ENCODE assay signal across 1 cellular context in the genomic region with DNA sequence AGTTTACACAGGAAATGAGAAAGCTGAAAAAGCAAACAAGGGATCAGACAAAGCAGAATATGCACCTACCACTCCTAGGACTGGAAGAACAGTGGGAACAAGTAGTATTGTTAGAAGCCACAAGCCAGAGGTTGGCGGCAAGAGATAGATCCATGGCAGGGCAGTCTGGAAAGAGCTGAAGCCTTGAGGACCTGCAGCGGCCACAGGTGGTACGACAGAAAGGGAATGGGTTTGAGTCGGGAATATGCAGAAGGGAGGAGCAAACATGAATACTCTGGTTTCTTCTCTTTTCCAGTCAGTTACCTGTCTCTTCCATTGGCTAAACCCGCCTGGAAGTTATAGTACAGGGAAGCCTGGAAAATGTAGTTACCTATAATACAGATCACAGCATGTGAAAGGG.
TF ChIP-seq lines count a peak whose summit lies in the region.

No MANE protein-coding gene starts in this region.

TF ChIP-seq in WTC11, 78 proteins besides CTCF, POLR2A, EP300 and RAD21 (continued from another document):
- TF ChIP-seq, protein P1, sequence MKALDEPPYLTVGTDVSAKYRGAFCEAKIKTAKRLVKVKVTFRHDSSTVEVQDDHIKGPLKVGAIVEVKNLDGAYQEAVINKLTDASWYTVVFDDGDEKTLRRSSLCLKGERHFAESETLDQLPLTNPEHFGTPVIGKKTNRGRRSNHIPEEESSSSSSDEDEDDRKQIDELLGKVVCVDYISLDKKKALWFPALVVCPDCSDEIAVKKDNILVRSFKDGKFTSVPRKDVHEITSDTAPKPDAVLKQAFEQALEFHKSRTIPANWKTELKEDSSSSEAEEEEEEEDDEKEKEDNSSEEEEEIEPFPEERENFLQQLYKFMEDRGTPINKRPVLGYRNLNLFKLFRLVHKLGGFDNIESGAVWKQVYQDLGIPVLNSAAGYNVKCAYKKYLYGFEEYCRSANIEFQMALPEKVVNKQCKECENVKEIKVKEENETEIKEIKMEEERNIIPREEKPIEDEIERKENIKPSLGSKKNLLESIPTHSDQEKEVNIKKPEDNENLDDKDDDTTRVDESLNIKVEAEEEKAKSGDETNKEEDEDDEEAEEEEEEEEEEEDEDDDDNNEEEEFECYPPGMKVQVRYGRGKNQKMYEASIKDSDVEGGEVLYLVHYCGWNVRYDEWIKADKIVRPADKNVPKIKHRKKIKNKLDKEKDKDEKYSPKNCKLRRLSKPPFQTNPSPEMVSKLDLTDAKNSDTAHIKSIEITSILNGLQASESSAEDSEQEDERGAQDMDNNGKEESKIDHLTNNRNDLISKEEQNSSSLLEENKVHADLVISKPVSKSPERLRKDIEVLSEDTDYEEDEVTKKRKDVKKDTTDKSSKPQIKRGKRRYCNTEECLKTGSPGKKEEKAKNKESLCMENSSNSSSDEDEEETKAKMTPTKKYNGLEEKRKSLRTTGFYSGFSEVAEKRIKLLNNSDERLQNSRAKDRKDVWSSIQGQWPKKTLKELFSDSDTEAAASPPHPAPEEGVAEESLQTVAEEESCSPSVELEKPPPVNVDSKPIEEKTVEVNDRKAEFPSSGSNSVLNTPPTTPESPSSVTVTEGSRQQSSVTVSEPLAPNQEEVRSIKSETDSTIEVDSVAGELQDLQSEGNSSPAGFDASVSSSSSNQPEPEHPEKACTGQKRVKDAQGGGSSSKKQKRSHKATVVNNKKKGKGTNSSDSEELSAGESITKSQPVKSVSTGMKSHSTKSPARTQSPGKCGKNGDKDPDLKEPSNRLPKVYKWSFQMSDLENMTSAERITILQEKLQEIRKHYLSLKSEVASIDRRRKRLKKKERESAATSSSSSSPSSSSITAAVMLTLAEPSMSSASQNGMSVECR (CRISPR knock-in tag; IDR thresholded peaks at IDR 0.05; ENCODE audit: borderline replicate concordance), result no peak
- TF ChIP-seq NR3C1 (CRISPR knock-in tag; conservative IDR thresholded peaks at IDR 0.05; ENCODE audit: low read depth) (no peak), CREM (CRISPR knock-in tag; IDR thresholded peaks at IDR 0.05) (no peak), CREB1 (CRISPR knock-in tag; IDR thresholded peaks at IDR 0.05) (no peak), KAT7 (CRISPR knock-in tag; IDR thresholded peaks at IDR 0.05; ENCODE audit: borderline replicate concordance) (no peak), GABPB1 (CRISPR knock-in tag; IDR thresholded peaks at IDR 0.05) (no peak)
